8 cellular contexts compared by ENCODE assay signal in genomic region chr11:125165111-125165663, GRCh38. TPM values are rescaled to one million over a fixed set of nuclear protein-coding genes. Genes with fewer than 3 reads are reported as not detected.
DNase-seq lines count a peak whose midpoint lies in the region; ATAC-seq, FAIRE-seq and TF ChIP-seq lines count a peak whose summit lies in the region.

No MANE protein-coding gene starts in this region.

- peak in 1 of 3 donors; percentile 3 for TF ChIP-seq POLR2A in body of pancreas (IDR thresholded peaks at IDR 0.05)

- dilution Hi-C loops in keratinocyte (cut with MboI; ENCODE audit: extremely low pct_ligation_motif_present, low sequenced_read_pairs), result no loop called here

- TF ChIP-seq CTCF in MM.1S (IDR thresholded peaks at IDR 0.05; ENCODE audit: low read length) (no peak), body of pancreas (IDR thresholded peaks at IDR 0.05) (no peak), keratinocyte (optimal IDR thresholded peaks at IDR 0.05 in 1 of 3, IDR thresholded peaks at IDR 0.05 in 1 of 3, conservative IDR thresholded peaks at IDR 0.05 in 1 of 3; ENCODE audit: extremely low read depth in 1 of 3, insufficient read depth in 2 of 3, low read length in 3 of 3) (no peak)

- H3K27ac ChIP-seq in MM.1S (ENCODE audit: low read length) (no peak overlapping the region), body of pancreas (peak overlapping the region; percentile 86 to 89 (median 88)), keratinocyte (ENCODE audit: control insufficient read depth, insufficient read depth, low read length) (no peak overlapping the region)

- H3K4me2 ChIP-seq in MM.1S (ENCODE audit: low read depth, low read length) (peak overlapping the region; percentile 100), keratinocyte (ENCODE audit: control insufficient read depth, extremely low read depth, insufficient read depth, low read depth, low read length) (peak overlapping the region; percentile 89)

- H3K79me2 ChIP-seq in MM.1S (ENCODE audit: low read length) (no peaks in the 10 kb centered on the region), keratinocyte (ENCODE audit: control insufficient read depth, insufficient read depth, low read length) (no peaks in the 10 kb centered on the region)

- peak overlapping the region; percentile 10; the same call in 1 of the 2 replicates for H3K9ac ChIP-seq in MM.1S (ENCODE audit: low read length)
- peak overlapping the region; percentile 28 for H3K9ac ChIP-seq in keratinocyte (ENCODE audit: control insufficient read depth, extremely low read depth, insufficient read depth, low read length)

- H3F3A ChIP-seq in MM.1S (ENCODE audit: insufficient read depth, low read length), result no peaks in the 10 kb centered on the region

- H2AFZ ChIP-seq in MM.1S (ENCODE audit: low read length) (peak overlapping the region; percentile 80), keratinocyte (ENCODE audit: control insufficient read depth, low read length) (peak overlapping the region; percentile 78)

- ATAC-seq in body of pancreas (peak; percentile 33), GM21360 (IDR thresholded peaks at IDR 0.05; ENCODE audit: unreplicated experiment) (no peak)

- no peaks in the 10 kb centered on the region for H3K9me1 ChIP-seq in keratinocyte (ENCODE audit: control insufficient read depth, extremely low read depth, insufficient read depth, low read length)

- DNase-seq in NCI-H748 (lab: John Stamatoyannopoulos, UW; ENCODE audit: unreplicated experiment) (peak; percentile 47), NCI-H748 treated with DMSO at 0.1 percent for 48 hours (lab: John Stamatoyannopoulos, UW) (no peak), MM.1S (no peak), body of pancreas (peak; percentile 34 to 62 (median 57)), keratinocyte (ENCODE audit: low read depth, low spot score) (no peak), GOT3 (lab: John Stamatoyannopoulos, UW) (no peak)
- DNase-seq in stimulated activated CD8-positive, alpha-beta memory T cell treated with anti-CD3 and anti-CD28 coated beads, Interleukin-4, amount 100 ng/mL, for 48 hours, result peak; percentile 36

- H3K4me3 ChIP-seq in MM.1S (ENCODE audit: low read length) (peak overlapping the region; percentile 80), body of pancreas (peak overlapping the region; percentile 6 to 22), keratinocyte (ENCODE audit: control insufficient read depth in 2 of 3, extremely low read depth in 1 of 3, insufficient read depth in 2 of 3, low read depth in 1 of 3, low read length in 3 of 3) (peak overlapping the region; percentile 40 to 73 (median 72))

- H3K36me3 ChIP-seq in MM.1S (replicated peaks; ENCODE audit: insufficient read depth, low read length) (no peaks in the 10 kb centered on the region), body of pancreas (replicated peaks in 1 of 2; ENCODE audit: insufficient read depth in 1 of 2, low read depth in 2 of 2) (no peaks in the 10 kb centered on the region), keratinocyte (ENCODE audit: control insufficient read depth in 2 of 2, extremely low read depth in 1 of 2, insufficient read depth in 2 of 2, low read length in 2 of 2) (no peaks in the 10 kb centered on the region)

- no peaks in the 10 kb centered on the region for H3K9me2 ChIP-seq in MM.1S (replicated peaks; ENCODE audit: insufficient read depth, low read length)

- H3K9me3 ChIP-seq in MM.1S (replicated peaks; ENCODE audit: insufficient read depth, low read length) (no peaks in the 10 kb centered on the region), body of pancreas (no peaks in the 10 kb centered on the region), keratinocyte (ENCODE audit: control insufficient read depth, low read depth, low read length) (no peaks in the 10 kb centered on the region)

- H3K4me1 ChIP-seq in MM.1S (ENCODE audit: low read length) (no peaks in the 10 kb centered on the region), body of pancreas (peaks cover 56% of the 10 kb centered on the region), keratinocyte (ENCODE audit: control insufficient read depth, extremely low read depth, insufficient read depth, low read length) (peaks cover 3% of the 10 kb centered on the region)

- intact Hi-C loops in body of pancreas (cut with DNase I), result no loop called here

- peaks cover 27% of the 10 kb centered on the region for H3K27me3 ChIP-seq in MM.1S (replicated peaks; ENCODE audit: insufficient read depth, low read length)
- H3K27me3 ChIP-seq in body of pancreas, result no peaks in the 10 kb centered on the region
- peaks cover 26% of the 10 kb centered on the region for H3K27me3 ChIP-seq in keratinocyte (ENCODE audit: control insufficient read depth, extremely low read depth, insufficient read depth, low read length)

- H4K20me1 ChIP-seq in MM.1S (ENCODE audit: insufficient read depth, low read length) (no peaks in the 10 kb centered on the region), keratinocyte (ENCODE audit: control insufficient read depth, extremely low read depth, insufficient read depth, low read length) (no peaks in the 10 kb centered on the region)

- 0 to 1% methylated on average over 2 to 55 of the region's 67 CpGs for WGBS in body of pancreas, 2 donors

- FAIRE-seq in keratinocyte (lab: Jason Lieb, UNC), result no peak

RNA-seq across cellular contexts. Expression of gene PKNOX2, which starts 0.6 kb away (rescaled TPM):
- 1 to 10 TPM; 4.2 to 4.9 TPM for total RNA-seq in body of pancreas
- polyA plus RNA-seq in keratinocyte, result 0.03 to 0.05 TPM (median 0.03 TPM) in 3 replicates
- polyA plus RNA-seq in keratinocyte (2011; ENCODE audit: low read depth), result 0.06 TPM
- 0.01 and 0.06 TPM in 2 replicates for polyA plus RNA-seq in keratinocyte (2011; cell fraction: cytosol; rRNA removed)
- polyA plus RNA-seq in keratinocyte (2011; cell fraction: nucleus; rRNA removed), result 0.04 TPM in 2 replicates
- polyA plus RNA-seq in keratinocyte (2012; ENCODE audit: low replicate concordance), result 0.03 and 0.32 TPM in 2 replicates
- 0.07 TPM in 1 of 3 replicates, not detected in the others for polyA minus RNA-seq in keratinocyte
- polyA minus RNA-seq in keratinocyte (2011; cell fraction: cytosol; rRNA and poly(A)+ RNA removed), result not detected
- polyA minus RNA-seq in keratinocyte (2011; cell fraction: nucleus; rRNA and poly(A)+ RNA removed), result not detected in 2 replicates

RNA-seq across cellular contexts. Expression of gene TMEM218, which starts 53.8 kb away (rescaled TPM):
- total RNA-seq in body of pancreas, result 10 to 100 TPM in 1 of 2 donors, 1 to 10 TPM in 1; 8.8 to 10.2 TPM
- polyA plus RNA-seq in keratinocyte, result 21.0 to 35.9 TPM (median 34.2 TPM) in 3 replicates
- 2.5 TPM for polyA plus RNA-seq in keratinocyte (2011; ENCODE audit: low read depth)
- 25.2 and 37.1 TPM in 2 replicates for polyA plus RNA-seq in keratinocyte (2011; cell fraction: cytosol; rRNA removed)
- 33.4 and 33.7 TPM in 2 replicates for polyA plus RNA-seq in keratinocyte (2011; cell fraction: nucleus; rRNA removed)
- polyA plus RNA-seq in keratinocyte (2012; ENCODE audit: low replicate concordance), result 16.1 and 19.3 TPM in 2 replicates
- 8.3 to 15.7 TPM (median 8.7 TPM) in 3 replicates for polyA minus RNA-seq in keratinocyte
- 6.7 TPM for polyA minus RNA-seq in keratinocyte (2011; cell fraction: cytosol; rRNA and poly(A)+ RNA removed)
- 6.2 and 8.6 TPM in 2 replicates for polyA minus RNA-seq in keratinocyte (2011; cell fraction: nucleus; rRNA and poly(A)+ RNA removed)

Comparison
In these comparisons a context has a peak if more than half of its experiments do, and no peak if none do; other contexts are left out.
1. DNase-seq: peak in NCI-H748 (single experiment), body of pancreas (4 of 4) and stimulated activated CD8-positive, alpha-beta memory T cell treated with anti-CD3 and anti-CD28 coated beads, Interleukin-4, amount 100 ng/mL, for 48 hours (single experiment); none in NCI-H748 treated with DMSO at 0.1 percent for 48 hours (single experiment), MM.1S (single experiment), keratinocyte (single experiment) and GOT3 (single experiment).
2. H3K27ac ChIP-seq: peak in body of pancreas (4 of 4); none in MM.1S (single experiment) and keratinocyte (single experiment).
3. H3K4me3 ChIP-seq: peak in every context shown above with its lines; median percentile 80 in MM.1S; 72 in keratinocyte; 14 in body of pancreas.